9 cellular contexts compared by ENCODE assay signal in genomic region chr16:83356266-83356665, GRCh38.
DNase-seq lines count a peak whose midpoint lies in the region; ATAC-seq, FAIRE-seq and TF ChIP-seq lines count a peak whose summit lies in the region.
"Had no signal": no experiment of that assay in that cellular context is flagged by ENCODE, and none has a peak within 500 bp of the region (broad histone marks: within the 10 kb centered on the region; RNA-seq: fewer than 3 reads in every experiment).

No MANE protein-coding gene starts in this region.

- TF ChIP-seq CTCF in Loucy (conservative IDR thresholded peaks at IDR 0.05; ENCODE audit: low read length) (peak; percentile 79), fibroblast of villous mesenchyme (IDR thresholded peaks at IDR 0.05; ENCODE audit: insufficient read depth, low read depth, low read length) (peak; percentile 83), parathyroid adenoma (IDR thresholded peaks at IDR 0.05) (peak; percentile 48)

- no peaks in the 10 kb centered on the region for H4K20me1 ChIP-seq in Loucy (ENCODE audit: insufficient read depth, low read length, poor library complexity, severe bottlenecking)

- H3K4me1 ChIP-seq in Loucy (ENCODE audit: insufficient read depth, low read length, poor library complexity, severe bottlenecking) (no peaks in the 10 kb centered on the region), parathyroid adenoma (no peaks in the 10 kb centered on the region)
- H3K4me1 ChIP-seq: SJSA1 had no signal

- H2AFZ ChIP-seq in Loucy (ENCODE audit: low read length) (no peak overlapping the region), parathyroid adenoma (no peak overlapping the region)

- no peaks in the 10 kb centered on the region for H3K9me2 ChIP-seq in Loucy (replicated peaks; ENCODE audit: low read depth, low read length)

- H3K79me2 ChIP-seq in Loucy (ENCODE audit: insufficient read depth, low read length) = no peaks in the 10 kb centered on the region
- H3K79me2 ChIP-seq in parathyroid adenoma = no peaks in the 10 kb centered on the region

- H3K27me3 ChIP-seq in Loucy (ENCODE audit: insufficient read depth, low read length, poor library complexity, severe bottlenecking) (no peaks in the 10 kb centered on the region), parathyroid adenoma (ENCODE audit: control insufficient read depth, insufficient read depth, low read length) (no peaks in the 10 kb centered on the region)
- H3K27me3 ChIP-seq: SJSA1 had no signal

- in situ Hi-C loops in Caki2 (cut with HindIII; ENCODE audit: low pct_unique_long_range_greater_than_20kb, low sequenced_read_pairs) = no loop called here
- in situ Hi-C loops in SK-MEL-5 (cut with HindIII; ENCODE audit: low pct_unique_long_range_greater_than_20kb, low sequenced_read_pairs) = no loop called here

- H3K36me3 ChIP-seq in Loucy (ENCODE audit: insufficient read depth, low read length) (no peaks in the 10 kb centered on the region), parathyroid adenoma (ENCODE audit: control insufficient read depth, insufficient read depth, low read length) (no peaks in the 10 kb centered on the region)
- H3K36me3 ChIP-seq: SJSA1 had no signal

- H3K27ac ChIP-seq in parathyroid adenoma = no peak overlapping the region
- H3K27ac ChIP-seq: SJSA1 had no signal

- H3F3A ChIP-seq in Loucy (ENCODE audit: low read depth) = no peaks in the 10 kb centered on the region

- DNase-seq in Caki2 (ENCODE audit: low read depth) (peak; percentile 40), GM19239 (ENCODE audit: insufficient read length, low spot score) (peak; percentile 24), SK-MEL-5 (ENCODE audit: low read depth, low spot score) (peak; percentile 64), fibroblast of villous mesenchyme (ENCODE audit: low read depth) (peak; percentile 63), cerebellar nuclear complex (lab: John Stamatoyannopoulos, UW) (no peak)

- H3K9ac ChIP-seq in Loucy (ENCODE audit: low read depth, low read length, poor library complexity, severe bottlenecking) = no peak overlapping the region
- no peak overlapping the region for H3K9ac ChIP-seq in parathyroid adenoma

- H3K9me3 ChIP-seq in Loucy (ENCODE audit: insufficient read depth, low read depth, low read length) (no peaks in the 10 kb centered on the region), parathyroid adenoma (ENCODE audit: control insufficient read depth, low read length) (no peaks in the 10 kb centered on the region)
- H3K9me3 ChIP-seq: SJSA1 had no signal

- no peak for ATAC-seq in HG03039 (IDR thresholded peaks at IDR 0.05; ENCODE audit: unreplicated experiment)

- H3K4me2 ChIP-seq in Loucy (ENCODE audit: low read depth, low read length, poor library complexity, severe bottlenecking) (no peak overlapping the region), parathyroid adenoma (ENCODE audit: low read length) (no peak overlapping the region)

- no peak overlapping the region for H3K4me3 ChIP-seq in Loucy (ENCODE audit: low read length, poor library complexity, severe bottlenecking)
- no peak overlapping the region for H3K4me3 ChIP-seq in fibroblast of villous mesenchyme (ENCODE audit: low read depth, low read length)
- no peak overlapping the region for H3K4me3 ChIP-seq in parathyroid adenoma (ENCODE audit: low read depth, low read length)
- H3K4me3 ChIP-seq: SJSA1 had no signal

- peak; percentile 14 for FAIRE-seq in GM19239 (lab: Jason Lieb, UNC)

Comparison
In these comparisons a context has a peak if more than half of its experiments do, and no peak if none do; other contexts are left out.
1. DNase-seq: peak in Caki2 (single experiment), GM19239 (single experiment), SK-MEL-5 (single experiment) and fibroblast of villous mesenchyme (single experiment); none in cerebellar nuclear complex (0 of 2).
2. Peak in every context shown above with its lines, with median percentiles within 50 percentile points of each other: CTCF ChIP-seq.